Comparison of ENCODE assay signal across 8 cellular contexts in genomic region chr16:54282202-54282922, GRCh38. TPM values are rescaled to one million over a fixed set of nuclear protein-coding genes. Genes with fewer than 3 reads are reported as not detected.
DNase-seq lines count a peak whose midpoint lies in the region; ATAC-seq, FAIRE-seq and TF ChIP-seq lines count a peak whose summit lies in the region.

No MANE protein-coding gene starts in this region.

- DNase-seq in GM20000 (ENCODE audit: low spot score) (peak; percentile 75), astrocyte of the spinal cord (ENCODE audit: low read depth, low spot score) (peak; percentile 20), keratinocyte (ENCODE audit: low read depth, low spot score) (no peak), upper lobe of right lung (peak; percentile 88)

- H3K4me3 ChIP-seq in astrocyte of the spinal cord (ENCODE audit: low read depth, low read length) (no peak overlapping the region), keratinocyte (ENCODE audit: control insufficient read depth in 2 of 3, extremely low read depth in 1 of 3, insufficient read depth in 2 of 3, low read depth in 1 of 3, low read length in 3 of 3) (no peak overlapping the region), upper lobe of right lung (peak overlapping the region; percentile 60)

- H3K4me1 ChIP-seq in keratinocyte (ENCODE audit: control insufficient read depth, extremely low read depth, insufficient read depth, low read length) (no peaks in the 10 kb centered on the region), upper lobe of right lung (peaks cover 16% of the 10 kb centered on the region)

- no peak overlapping the region for H2AFZ ChIP-seq in keratinocyte (ENCODE audit: control insufficient read depth, low read length)

- ATAC-seq in upper lobe of right lung (peak; percentile 50), GM21717 (IDR thresholded peaks at IDR 0.05; ENCODE audit: unreplicated experiment) (no peak), HG03045 (IDR thresholded peaks at IDR 0.05; ENCODE audit: unreplicated experiment) (no peak), GM21423 (IDR thresholded peaks at IDR 0.05; ENCODE audit: unreplicated experiment) (no peak)

- TF ChIP-seq CTCF in 22Rv1 (IDR thresholded peaks at IDR 0.05) (peak; percentile 55), GM20000 (IDR thresholded peaks at IDR 0.05; ENCODE audit: extremely low read depth, missing control alignments) (peak; percentile 34), astrocyte of the spinal cord (IDR thresholded peaks at IDR 0.05; ENCODE audit: low read depth, low read length) (peak; percentile 58), keratinocyte (optimal IDR thresholded peaks at IDR 0.05 in 1 of 3, IDR thresholded peaks at IDR 0.05 in 1 of 3, conservative IDR thresholded peaks at IDR 0.05 in 1 of 3; ENCODE audit: extremely low read depth in 1 of 3, insufficient read depth in 2 of 3, low read length in 3 of 3) (peak in 2 of 3 experiments; percentile 24 to 40), upper lobe of right lung (IDR thresholded peaks at IDR 0.05) (peak; percentile 71)

- no peaks in the 10 kb centered on the region for H3K79me2 ChIP-seq in keratinocyte (ENCODE audit: control insufficient read depth, insufficient read depth, low read length)

- no peaks in the 10 kb centered on the region for H3K27me3 ChIP-seq in keratinocyte (ENCODE audit: control insufficient read depth, extremely low read depth, insufficient read depth, low read length)
- peaks cover 41% of the 10 kb centered on the region for H3K27me3 ChIP-seq in upper lobe of right lung

- dilution Hi-C loops in keratinocyte (cut with MboI; ENCODE audit: extremely low pct_ligation_motif_present, low sequenced_read_pairs), result no loop called here

- no peaks in the 10 kb centered on the region for H3K36me3 ChIP-seq in keratinocyte (ENCODE audit: control insufficient read depth in 2 of 2, extremely low read depth in 1 of 2, insufficient read depth in 2 of 2, low read length in 2 of 2)
- H3K36me3 ChIP-seq in upper lobe of right lung, result no peaks in the 10 kb centered on the region

- H3K9ac ChIP-seq in keratinocyte (ENCODE audit: control insufficient read depth, extremely low read depth, insufficient read depth, low read length), result no peak overlapping the region

- H3K27ac ChIP-seq in 22Rv1, result peak overlapping the region; percentile 99
- no peak overlapping the region for H3K27ac ChIP-seq in keratinocyte (ENCODE audit: control insufficient read depth, insufficient read depth, low read length)
- peak overlapping the region; percentile 81 for H3K27ac ChIP-seq in upper lobe of right lung

- H3K9me3 ChIP-seq in keratinocyte (ENCODE audit: control insufficient read depth, low read depth, low read length), result no peaks in the 10 kb centered on the region
- H3K9me3 ChIP-seq in upper lobe of right lung, result no peaks in the 10 kb centered on the region

- no peak overlapping the region for H3K4me2 ChIP-seq in keratinocyte (ENCODE audit: control insufficient read depth, extremely low read depth, insufficient read depth, low read depth, low read length)

- intact Hi-C loops in upper lobe of right lung (cut with DNase I), result no loop called here

- no peaks in the 10 kb centered on the region for H3K9me1 ChIP-seq in keratinocyte (ENCODE audit: control insufficient read depth, extremely low read depth, insufficient read depth, low read length)

- no peaks in the 10 kb centered on the region for H4K20me1 ChIP-seq in keratinocyte (ENCODE audit: control insufficient read depth, extremely low read depth, insufficient read depth, low read length)

- no peak for FAIRE-seq in keratinocyte (lab: Jason Lieb, UNC)

- in situ Hi-C loops in astrocyte of the spinal cord (cut with HindIII; ENCODE audit: low sequenced_read_pairs), result loop anchor here (25.0 kb wide), 1 partner anchor 655 kb away; the partner anchor contains the start of gene IRX5

RNA-seq across cellular contexts. Expression of gene IRX3, which starts 4.2 kb away (rescaled TPM):
- 1.7 to 3.3 TPM (median 2.7 TPM) in 3 replicates for polyA plus RNA-seq in keratinocyte
- 16.3 TPM for polyA plus RNA-seq in keratinocyte (2011; ENCODE audit: low read depth)
- 1.5 and 4.3 TPM in 2 replicates for polyA plus RNA-seq in keratinocyte (2011; cell fraction: cytosol; rRNA removed)
- 2.9 and 4.9 TPM in 2 replicates for polyA plus RNA-seq in keratinocyte (2011; cell fraction: nucleus; rRNA removed)
- polyA plus RNA-seq in keratinocyte (2012; ENCODE audit: low replicate concordance), result 4.6 and 14.4 TPM in 2 replicates
- 0.23 to 1.0 TPM (median 0.63 TPM) in 3 replicates for polyA minus RNA-seq in keratinocyte
- 6.9 TPM for polyA minus RNA-seq in keratinocyte (2011; cell fraction: cytosol; rRNA and poly(A)+ RNA removed)
- 2.5 and 3.0 TPM in 2 replicates for polyA minus RNA-seq in keratinocyte (2011; cell fraction: nucleus; rRNA and poly(A)+ RNA removed)
- 89.2 TPM for total RNA-seq in upper lobe of right lung
